Comparison of ENCODE assay signal across 1 cellular context in the genomic region with DNA sequence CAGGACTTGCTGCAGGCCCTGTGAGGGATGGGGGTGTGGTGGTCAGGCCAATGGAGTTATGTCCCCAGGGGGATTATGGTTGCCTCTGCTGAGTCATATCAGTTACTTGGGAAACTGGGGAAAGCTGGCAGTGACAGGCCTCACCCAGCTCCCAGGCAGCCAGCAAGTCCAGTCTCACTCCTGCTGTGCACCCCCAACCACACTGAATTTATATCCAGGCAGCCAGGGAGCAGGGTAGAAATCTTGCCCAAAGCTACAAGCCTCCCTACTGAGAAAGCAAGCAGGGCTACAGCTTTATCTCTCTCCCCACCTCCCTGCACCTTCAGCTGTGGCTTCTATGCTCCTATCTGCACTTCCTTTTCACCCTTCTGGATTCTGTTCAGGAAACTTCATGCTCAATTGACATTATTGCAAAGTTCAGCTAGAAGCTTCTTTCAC.
A peak's percentile ranks its signal among the peaks of the same experiment; 100 is the strongest.
TF ChIP-seq lines count a peak whose summit lies in the region.

No MANE protein-coding gene starts in this region.

TF ChIP-seq in K562, 482 proteins besides CTCF, POLR2A, EP300 and RAD21 (continued from another document):
- TF ChIP-seq, protein P1, sequence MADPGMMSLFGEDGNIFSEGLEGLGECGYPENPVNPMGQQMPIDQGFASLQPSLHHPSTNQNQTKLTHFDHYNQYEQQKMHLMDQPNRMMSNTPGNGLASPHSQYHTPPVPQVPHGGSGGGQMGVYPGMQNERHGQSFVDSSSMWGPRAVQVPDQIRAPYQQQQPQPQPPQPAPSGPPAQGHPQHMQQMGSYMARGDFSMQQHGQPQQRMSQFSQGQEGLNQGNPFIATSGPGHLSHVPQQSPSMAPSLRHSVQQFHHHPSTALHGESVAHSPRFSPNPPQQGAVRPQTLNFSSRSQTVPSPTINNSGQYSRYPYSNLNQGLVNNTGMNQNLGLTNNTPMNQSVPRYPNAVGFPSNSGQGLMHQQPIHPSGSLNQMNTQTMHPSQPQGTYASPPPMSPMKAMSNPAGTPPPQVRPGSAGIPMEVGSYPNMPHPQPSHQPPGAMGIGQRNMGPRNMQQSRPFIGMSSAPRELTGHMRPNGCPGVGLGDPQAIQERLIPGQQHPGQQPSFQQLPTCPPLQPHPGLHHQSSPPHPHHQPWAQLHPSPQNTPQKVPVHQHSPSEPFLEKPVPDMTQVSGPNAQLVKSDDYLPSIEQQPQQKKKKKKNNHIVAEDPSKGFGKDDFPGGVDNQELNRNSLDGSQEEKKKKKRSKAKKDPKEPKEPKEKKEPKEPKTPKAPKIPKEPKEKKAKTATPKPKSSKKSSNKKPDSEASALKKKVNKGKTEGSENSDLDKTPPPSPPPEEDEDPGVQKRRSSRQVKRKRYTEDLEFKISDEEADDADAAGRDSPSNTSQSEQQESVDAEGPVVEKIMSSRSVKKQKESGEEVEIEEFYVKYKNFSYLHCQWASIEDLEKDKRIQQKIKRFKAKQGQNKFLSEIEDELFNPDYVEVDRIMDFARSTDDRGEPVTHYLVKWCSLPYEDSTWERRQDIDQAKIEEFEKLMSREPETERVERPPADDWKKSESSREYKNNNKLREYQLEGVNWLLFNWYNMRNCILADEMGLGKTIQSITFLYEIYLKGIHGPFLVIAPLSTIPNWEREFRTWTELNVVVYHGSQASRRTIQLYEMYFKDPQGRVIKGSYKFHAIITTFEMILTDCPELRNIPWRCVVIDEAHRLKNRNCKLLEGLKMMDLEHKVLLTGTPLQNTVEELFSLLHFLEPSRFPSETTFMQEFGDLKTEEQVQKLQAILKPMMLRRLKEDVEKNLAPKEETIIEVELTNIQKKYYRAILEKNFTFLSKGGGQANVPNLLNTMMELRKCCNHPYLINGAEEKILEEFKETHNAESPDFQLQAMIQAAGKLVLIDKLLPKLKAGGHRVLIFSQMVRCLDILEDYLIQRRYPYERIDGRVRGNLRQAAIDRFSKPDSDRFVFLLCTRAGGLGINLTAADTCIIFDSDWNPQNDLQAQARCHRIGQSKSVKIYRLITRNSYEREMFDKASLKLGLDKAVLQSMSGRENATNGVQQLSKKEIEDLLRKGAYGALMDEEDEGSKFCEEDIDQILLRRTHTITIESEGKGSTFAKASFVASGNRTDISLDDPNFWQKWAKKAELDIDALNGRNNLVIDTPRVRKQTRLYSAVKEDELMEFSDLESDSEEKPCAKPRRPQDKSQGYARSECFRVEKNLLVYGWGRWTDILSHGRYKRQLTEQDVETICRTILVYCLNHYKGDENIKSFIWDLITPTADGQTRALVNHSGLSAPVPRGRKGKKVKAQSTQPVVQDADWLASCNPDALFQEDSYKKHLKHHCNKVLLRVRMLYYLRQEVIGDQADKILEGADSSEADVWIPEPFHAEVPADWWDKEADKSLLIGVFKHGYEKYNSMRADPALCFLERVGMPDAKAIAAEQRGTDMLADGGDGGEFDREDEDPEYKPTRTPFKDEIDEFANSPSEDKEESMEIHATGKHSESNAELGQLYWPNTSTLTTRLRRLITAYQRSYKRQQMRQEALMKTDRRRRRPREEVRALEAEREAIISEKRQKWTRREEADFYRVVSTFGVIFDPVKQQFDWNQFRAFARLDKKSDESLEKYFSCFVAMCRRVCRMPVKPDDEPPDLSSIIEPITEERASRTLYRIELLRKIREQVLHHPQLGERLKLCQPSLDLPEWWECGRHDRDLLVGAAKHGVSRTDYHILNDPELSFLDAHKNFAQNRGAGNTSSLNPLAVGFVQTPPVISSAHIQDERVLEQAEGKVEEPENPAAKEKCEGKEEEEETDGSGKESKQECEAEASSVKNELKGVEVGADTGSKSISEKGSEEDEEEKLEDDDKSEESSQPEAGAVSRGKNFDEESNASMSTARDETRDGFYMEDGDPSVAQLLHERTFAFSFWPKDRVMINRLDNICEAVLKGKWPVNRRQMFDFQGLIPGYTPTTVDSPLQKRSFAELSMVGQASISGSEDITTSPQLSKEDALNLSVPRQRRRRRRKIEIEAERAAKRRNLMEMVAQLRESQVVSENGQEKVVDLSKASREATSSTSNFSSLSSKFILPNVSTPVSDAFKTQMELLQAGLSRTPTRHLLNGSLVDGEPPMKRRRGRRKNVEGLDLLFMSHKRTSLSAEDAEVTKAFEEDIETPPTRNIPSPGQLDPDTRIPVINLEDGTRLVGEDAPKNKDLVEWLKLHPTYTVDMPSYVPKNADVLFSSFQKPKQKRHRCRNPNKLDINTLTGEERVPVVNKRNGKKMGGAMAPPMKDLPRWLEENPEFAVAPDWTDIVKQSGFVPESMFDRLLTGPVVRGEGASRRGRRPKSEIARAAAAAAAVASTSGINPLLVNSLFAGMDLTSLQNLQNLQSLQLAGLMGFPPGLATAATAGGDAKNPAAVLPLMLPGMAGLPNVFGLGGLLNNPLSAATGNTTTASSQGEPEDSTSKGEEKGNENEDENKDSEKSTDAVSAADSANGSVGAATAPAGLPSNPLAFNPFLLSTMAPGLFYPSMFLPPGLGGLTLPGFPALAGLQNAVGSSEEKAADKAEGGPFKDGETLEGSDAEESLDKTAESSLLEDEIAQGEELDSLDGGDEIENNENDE (IDR thresholded peaks at IDR 0.05; ENCODE audit: low read depth, low read length), result no peak
- peak; percentile 39; the same call in 1 of the 2 replicates for TF ChIP-seq TAL1 (IDR thresholded peaks at IDR 0.05)
- TF ChIP-seq POLR3A (IDR thresholded peaks at IDR 0.05; ENCODE audit: borderline replicate concordance, extremely low read depth, insufficient read depth, insufficient read length), result no peak
- TF ChIP-seq ARID1B (IDR thresholded peaks at IDR 0.05), result 0 out of 2 replicates have a peak, but pooled peaks have one; percentile 44
- peak; percentile 40; the same call in 1 of the 2 replicates for TF ChIP-seq ZNF740 (CRISPR knock-in tag; IDR thresholded peaks at IDR 0.05)
- TF ChIP-seq ZNF740 (tag; IDR thresholded peaks at IDR 0.05), result no peak
- TF ChIP-seq ZFP91 (CRISPR knock-in tag; IDR thresholded peaks at IDR 0.05), result no peak
- TF ChIP-seq ZNF311 (CRISPR knock-in tag; IDR thresholded peaks at IDR 0.05), result 0 out of 2 replicates have a peak, but pooled peaks have one; percentile 47
- TF ChIP-seq ZSCAN32 (CRISPR knock-in tag; IDR thresholded peaks at IDR 0.05), result no peak
- no peak for TF ChIP-seq MYNN (IDR thresholded peaks at IDR 0.05)
- TF ChIP-seq MYNN (CRISPR knock-in tag; IDR thresholded peaks at IDR 0.05), result no peak
- peak; percentile 38 for TF ChIP-seq NCOR1 (IDR thresholded peaks at IDR 0.05)
- TF ChIP-seq HMG20B (CRISPR knock-in tag; IDR thresholded peaks at IDR 0.05), result no peak
- TF ChIP-seq TCF3 (CRISPR knock-in tag; IDR thresholded peaks at IDR 0.05), result peak; percentile 78
- TF ChIP-seq MED1 (CRISPR knock-in tag; IDR thresholded peaks at IDR 0.05; ENCODE audit: borderline replicate concordance), result no peak
- no peak for TF ChIP-seq ZNF699 (CRISPR knock-in tag; IDR thresholded peaks at IDR 0.05; ENCODE audit: insufficient replicate concordance)
- TF ChIP-seq SRF (CRISPR knock-in tag; IDR thresholded peaks at IDR 0.05), result no peak
- TF ChIP-seq CBFA2T2 (conservative IDR thresholded peaks at IDR 0.05), result peak; percentile 66
- TF ChIP-seq FOXM1 (IDR thresholded peaks at IDR 0.05; ENCODE audit: low read depth), result no peak
- no peak for TF ChIP-seq FOXM1 (CRISPR knock-in tag; IDR thresholded peaks at IDR 0.05; ENCODE audit: low read depth)
- TF ChIP-seq TARDBP (IDR thresholded peaks at IDR 0.05), result no peak
- TF ChIP-seq, protein P2, sequence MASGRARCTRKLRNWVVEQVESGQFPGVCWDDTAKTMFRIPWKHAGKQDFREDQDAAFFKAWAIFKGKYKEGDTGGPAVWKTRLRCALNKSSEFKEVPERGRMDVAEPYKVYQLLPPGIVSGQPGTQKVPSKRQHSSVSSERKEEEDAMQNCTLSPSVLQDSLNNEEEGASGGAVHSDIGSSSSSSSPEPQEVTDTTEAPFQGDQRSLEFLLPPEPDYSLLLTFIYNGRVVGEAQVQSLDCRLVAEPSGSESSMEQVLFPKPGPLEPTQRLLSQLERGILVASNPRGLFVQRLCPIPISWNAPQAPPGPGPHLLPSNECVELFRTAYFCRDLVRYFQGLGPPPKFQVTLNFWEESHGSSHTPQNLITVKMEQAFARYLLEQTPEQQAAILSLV (tag; IDR thresholded peaks at IDR 0.05), result no peak
- no peak for TF ChIP-seq MECOM (CRISPR knock-in tag; IDR thresholded peaks at IDR 0.05)
- no peak for TF ChIP-seq ZNF3 (CRISPR knock-in tag; IDR thresholded peaks at IDR 0.05)
- TF ChIP-seq, protein P3, sequence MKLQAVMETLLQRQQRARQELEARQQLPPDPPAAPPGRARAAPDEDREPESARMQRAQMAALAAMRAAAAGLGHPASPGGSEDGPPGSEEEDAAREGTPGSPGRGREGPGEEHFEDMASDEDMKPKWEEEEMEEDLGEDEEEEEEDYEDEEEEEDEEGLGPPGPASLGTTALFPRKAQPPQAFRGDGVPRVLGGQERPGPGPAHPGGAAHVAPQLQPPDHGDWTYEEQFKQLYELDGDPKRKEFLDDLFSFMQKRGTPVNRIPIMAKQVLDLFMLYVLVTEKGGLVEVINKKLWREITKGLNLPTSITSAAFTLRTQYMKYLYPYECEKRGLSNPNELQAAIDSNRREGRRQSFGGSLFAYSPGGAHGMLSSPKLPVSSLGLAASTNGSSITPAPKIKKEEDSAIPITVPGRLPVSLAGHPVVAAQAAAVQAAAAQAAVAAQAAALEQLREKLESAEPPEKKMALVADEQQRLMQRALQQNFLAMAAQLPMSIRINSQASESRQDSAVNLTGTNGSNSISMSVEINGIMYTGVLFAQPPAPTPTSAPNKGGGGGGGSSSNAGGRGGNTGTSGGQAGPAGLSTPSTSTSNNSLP (IDR thresholded peaks at IDR 0.05; ENCODE audit: borderline replicate concordance, low read depth, low read length), result no peak
- TF ChIP-seq AFF4 (CRISPR knock-in tag; IDR thresholded peaks at IDR 0.05), result no peak
- TF ChIP-seq SPI1 (IDR thresholded peaks at IDR 0.05; ENCODE audit: borderline replicate concordance, low read depth, low read length), result peak; percentile 23; the same call in 1 of the 2 replicates
- TF ChIP-seq BCLAF1 (IDR thresholded peaks at IDR 0.05; ENCODE audit: borderline replicate concordance in 1 of 2, control insufficient read depth in 1 of 2, low read depth in 2 of 2, low read length in 1 of 2), result no peak
- TF ChIP-seq TRIM24 (IDR thresholded peaks at IDR 0.05), result 0 out of 4 replicates have a peak, but pooled peaks of 1 of the 2 experiments have one; percentile 16
